23 cellular contexts compared by ENCODE assay signal in genomic region chr19:5900976-5901375, GRCh38. TPM values are rescaled to one million over a fixed set of nuclear protein-coding genes. Genes with fewer than 3 reads are reported as not detected.
DNase-seq lines count a peak whose midpoint lies in the region; ATAC-seq lines count a peak whose summit lies in the region.
"Had no signal": no experiment of that assay in that cellular context is flagged by ENCODE, and none has a peak within 500 bp of the region (broad histone marks: within the 10 kb centered on the region; RNA-seq: fewer than 3 reads in every experiment).

No MANE protein-coding gene starts in this region.

- in situ Hi-C loops in GM23248 (cut with MboI) = no loop called here

- H3K27ac ChIP-seq in GM23248 = no peak overlapping the region; the same call in 1 of the 2 replicates
- H3K27ac ChIP-seq: A549, gastrocnemius medialis, ovary, upper lobe of left lung had no signal

- H3F3A ChIP-seq in GM23248 (ENCODE audit: insufficient read depth) = no peaks in the 10 kb centered on the region

- H3K36me3 ChIP-seq in GM23248 (ENCODE audit: low read depth) (no peaks in the 10 kb centered on the region), H7 (replicated peaks; ENCODE audit: control insufficient read depth, insufficient read depth, low read length) (peaks cover 1% of the 10 kb centered on the region)
- H3K36me3 ChIP-seq: ovary had no signal

- H3K79me2 ChIP-seq in GM23248 (ENCODE audit: insufficient read depth) = peaks cover 67% of the 10 kb centered on the region

- no peaks in the 10 kb centered on the region for H3K27me3 Mint-ChIP-seq in activated CD4-positive, alpha-beta memory T cell treated with anti-CD3 and anti-CD28 coated beads for 36 hours
- H3K27me3 Mint-ChIP-seq in activated CD4-positive, alpha-beta memory T cell treated with anti-CD3 and anti-CD28 coated beads, Interleukin-2, amount 10 ng/mL, durations not matched to agents 7 days and 5 days = no peaks in the 10 kb centered on the region
- H3K27me3 Mint-ChIP-seq in activated naive CD8-positive, alpha-beta T cell treated with anti-CD3 and anti-CD28 coated beads for 36 hours = peaks cover 4% of the 10 kb centered on the region
- peaks cover 0 to 2% (median 0%) of the 10 kb centered on the region in 5 donors for H3K27me3 Mint-ChIP-seq in naive thymus-derived CD8-positive, alpha-beta T cell

- H3K9me3 Mint-ChIP-seq in activated CD4-positive, alpha-beta memory T cell treated with anti-CD3 and anti-CD28 coated beads for 36 hours = no peaks in the 10 kb centered on the region
- no peaks in the 10 kb centered on the region for H3K9me3 Mint-ChIP-seq in activated CD4-positive, alpha-beta memory T cell treated with anti-CD3 and anti-CD28 coated beads, Interleukin-2, amount 10 ng/mL, durations not matched to agents 7 days and 5 days
- no peaks in the 10 kb centered on the region for H3K9me3 Mint-ChIP-seq in activated naive CD8-positive, alpha-beta T cell treated with anti-CD3 and anti-CD28 coated beads for 36 hours
- no peaks in the 10 kb centered on the region for H3K9me3 Mint-ChIP-seq in naive thymus-derived CD8-positive, alpha-beta T cell
- H3K9me3 Mint-ChIP-seq: WTC11 had no signal

- H2AFZ ChIP-seq in GM23248 = no peak overlapping the region

- CTCF ChIA-PET in activated CD4-positive, alpha-beta memory T cell treated with anti-CD3 and anti-CD28 coated beads for 36 hours (lab: Charles Lee) = interaction anchor here (1.8 kb wide), 1 partner anchor 98 kb away, joined by 4 read pairs; no protein-coding TSS in a partner anchor
- CTCF ChIA-PET in activated CD4-positive, alpha-beta memory T cell treated with anti-CD3 and anti-CD28 coated beads, Interleukin-2, amount 10 ng/mL, durations not matched to agents 7 days and 5 days (lab: Charles Lee) = no interaction called here

- H3K27ac Mint-ChIP-seq in activated CD4-positive, alpha-beta memory T cell treated with anti-CD3 and anti-CD28 coated beads for 36 hours = peak overlapping the region; percentile 34
- H3K27ac Mint-ChIP-seq in activated CD4-positive, alpha-beta memory T cell treated with anti-CD3 and anti-CD28 coated beads, Interleukin-2, amount 10 ng/mL, durations not matched to agents 7 days and 5 days = no peak overlapping the region
- peak overlapping the region; percentile 62 for H3K27ac Mint-ChIP-seq in activated naive CD8-positive, alpha-beta T cell treated with anti-CD3 and anti-CD28 coated beads for 36 hours
- H3K27ac Mint-ChIP-seq in naive thymus-derived CD8-positive, alpha-beta T cell = peak overlapping the region in 8 of 10 donors; percentile 26 to 91 (median 54)
- H3K27ac Mint-ChIP-seq: WTC11 had no signal

- 82 to 88% methylated on average over 8 of the region's 8 CpGs for WGBS in GM23248 (ENCODE audit: low coverage in 1 of 2, low lambda C conversion rate in 2 of 2, missing lambda C conversion rate in 2 of 2), 2 experiments

- peaks cover 10% of the 10 kb centered on the region for H3K36me3 Mint-ChIP-seq in activated CD4-positive, alpha-beta memory T cell treated with anti-CD3 and anti-CD28 coated beads for 36 hours
- peaks cover 14% of the 10 kb centered on the region for H3K36me3 Mint-ChIP-seq in activated CD4-positive, alpha-beta memory T cell treated with anti-CD3 and anti-CD28 coated beads, Interleukin-2, amount 10 ng/mL, durations not matched to agents 7 days and 5 days (ENCODE audit: low read depth)
- H3K36me3 Mint-ChIP-seq in activated naive CD8-positive, alpha-beta T cell treated with anti-CD3 and anti-CD28 coated beads for 36 hours = peaks cover 19% of the 10 kb centered on the region
- peaks cover 0 to 23% (median 3%) of the 10 kb centered on the region in 3 donors for H3K36me3 Mint-ChIP-seq in naive thymus-derived CD8-positive, alpha-beta T cell

- peaks cover 23% of the 10 kb centered on the region for H3K4me1 Mint-ChIP-seq in activated CD4-positive, alpha-beta memory T cell treated with anti-CD3 and anti-CD28 coated beads for 36 hours (ENCODE audit: low read depth)
- peaks cover 24% of the 10 kb centered on the region for H3K4me1 Mint-ChIP-seq in activated CD4-positive, alpha-beta memory T cell treated with anti-CD3 and anti-CD28 coated beads, Interleukin-2, amount 10 ng/mL, durations not matched to agents 7 days and 5 days
- peaks cover 24% of the 10 kb centered on the region for H3K4me1 Mint-ChIP-seq in activated naive CD8-positive, alpha-beta T cell treated with anti-CD3 and anti-CD28 coated beads for 36 hours
- peaks cover 15 to 42% (median 30%) of the 10 kb centered on the region in 4 donors for H3K4me1 Mint-ChIP-seq in naive thymus-derived CD8-positive, alpha-beta T cell

- no peaks in the 10 kb centered on the region for H3K9me2 ChIP-seq in GM23248 (ENCODE audit: insufficient read depth)

- no peak overlapping the region for H3K4me3 ChIP-seq in GM23248
- H3K4me3 ChIP-seq in H7 (ENCODE audit: insufficient read depth, low read depth, low read length) = no peak overlapping the region
- H3K4me3 ChIP-seq: A549, gastrocnemius medialis, mucosa of descending colon, ovary, upper lobe of left lung had no signal

- no peak overlapping the region for H3K4me3 Mint-ChIP-seq in activated CD4-positive, alpha-beta memory T cell treated with anti-CD3 and anti-CD28 coated beads for 36 hours
- H3K4me3 Mint-ChIP-seq in activated CD4-positive, alpha-beta memory T cell treated with anti-CD3 and anti-CD28 coated beads, Interleukin-2, amount 10 ng/mL, durations not matched to agents 7 days and 5 days = no peak overlapping the region
- H3K4me3 Mint-ChIP-seq in activated naive CD8-positive, alpha-beta T cell treated with anti-CD3 and anti-CD28 coated beads for 36 hours = no peak overlapping the region
- peak overlapping the region in 8 of 10 donors; percentile 23 to 59 (median 42) for H3K4me3 Mint-ChIP-seq in naive thymus-derived CD8-positive, alpha-beta T cell

- no peaks in the 10 kb centered on the region for H4K20me1 ChIP-seq in GM23248 (ENCODE audit: insufficient read depth)

- POLR2A ChIA-PET in activated CD4-positive, alpha-beta memory T cell treated with anti-CD3 and anti-CD28 coated beads for 36 hours (lab: Charles Lee) = no interaction called here
- POLR2A ChIA-PET in activated CD4-positive, alpha-beta memory T cell treated with anti-CD3 and anti-CD28 coated beads, Interleukin-2, amount 10 ng/mL, durations not matched to agents 7 days and 5 days (lab: Charles Lee) = interaction anchor here (1.0 kb wide), 1 partner anchor 73 kb away, joined by 4 read pairs; no protein-coding TSS in a partner anchor
- POLR2A ChIA-PET in naive thymus-derived CD8-positive, alpha-beta T cell (lab: Charles Lee) = interaction anchor here (0.7 kb wide), 1 partner anchor 21 kb away, joined by 5 read pairs; no protein-coding TSS in a partner anchor

- H3K4me1 ChIP-seq in GM23248 (ENCODE audit: insufficient read depth) = peaks cover 9% of the 10 kb centered on the region

- H3K9me3 ChIP-seq in GM23248 (ENCODE audit: low read depth) = no peaks in the 10 kb centered on the region
- H3K9me3 ChIP-seq: A549, gastrocnemius medialis, mucosa of descending colon, ovary, upper lobe of left lung had no signal

- H3K27me3 ChIP-seq in GM23248 (replicated peaks; ENCODE audit: insufficient read depth) = no peaks in the 10 kb centered on the region
- H3K27me3 ChIP-seq in H7 (ENCODE audit: control insufficient read depth, insufficient read depth, low read length) = no peaks in the 10 kb centered on the region
- H3K27me3 ChIP-seq: gastrocnemius medialis, ovary, upper lobe of left lung had no signal

- ATAC-seq in naive thymus-derived CD8-positive, alpha-beta T cell = no peak
- ATAC-seq: A549; gastrocnemius medialis; mucosa of descending colon; sciatic nerve; stimulated activated naive CD8-positive, alpha-beta T cell treated with anti-CD3 and anti-CD28 coated beads, Interleukin-15, Interleukin-2, amounts not matched to agents 100 U/mL and 50 U/mL, for 24 hours; WTC11 had no signal

- intact Hi-C loops in activated CD4-positive, alpha-beta memory T cell treated with anti-CD3 and anti-CD28 coated beads for 36 hours (cut with micrococcal nuclease) = loop anchor here (5.0 kb wide), 1 partner anchor 211 kb away; the partner anchor contains the start of gene RFX2

- H3K9ac ChIP-seq in GM23248 = 0 out of 2 replicates have a peak overlapping the region, but pooled peaks have one; percentile 25

- H3K4me2 ChIP-seq in GM23248 (ENCODE audit: unreplicated experiment) = no peak overlapping the region
- H3K4me2 ChIP-seq: A549 had no signal

- no peak for DNase-seq in activated CD4-positive, alpha-beta memory T cell treated with anti-CD3 and anti-CD28 coated beads for 36 hours
- no peak for DNase-seq in activated CD4-positive, alpha-beta memory T cell treated with anti-CD3 and anti-CD28 coated beads, Interleukin-2, amount 10 ng/mL, durations not matched to agents 7 days and 5 days
- peak; percentile 57 for DNase-seq in GM23248
- no peak for DNase-seq in activated naive CD8-positive, alpha-beta T cell treated with anti-CD3 and anti-CD28 coated beads for 36 hours
- DNase-seq in naive thymus-derived CD8-positive, alpha-beta T cell = no peak
- DNase-seq in NCI-H510A (lab: John Stamatoyannopoulos, UW) = no peak
- no peak for DNase-seq in 8988T
- DNase-seq in H7 = no peak
- DNase-seq: dermis blood vessel endothelial cell; erythroblast; gastrocnemius medialis; mucosa of descending colon; NCI-H1092 treated with DMSO at 0.1 percent for 48 hours; NCI-H2107; NCI-H524 treated with DMSO at 0.1 percent for 48 hours; ovary; SHP77 treated with DMSO at 0.1 percent for 48 hours; stimulated activated naive CD8-positive, alpha-beta T cell treated with anti-CD3 and anti-CD28 coated beads, Interleukin-15, Interleukin-2, amounts not matched to agents 100 U/mL and 50 U/mL, for 24 hours; upper lobe of left lung had no signal

RNA-seq across cellular contexts. Expression of gene NDUFA11, which starts 2.6 kb away (rescaled TPM):
- 100 to 1,000 TPM; 224 to 226 TPM for total RNA-seq in activated CD4-positive, alpha-beta memory T cell treated with anti-CD3 and anti-CD28 coated beads for 36 hours
- total RNA-seq in activated CD4-positive, alpha-beta memory T cell treated with anti-CD3 and anti-CD28 coated beads, Interleukin-2, amount 10 ng/mL, durations not matched to agents 7 days and 5 days = 100 to 1,000 TPM; 217 to 220 TPM
- 215 and 231 TPM in 2 replicates for total RNA-seq in GM23248 (2014; rRNA removed; shearing (Covaris generic))
- polyA plus RNA-seq in GM23248 (2016; fragmentation: Nextera tagmentation; extraction: Ambion mirVana) = 585 and 588 TPM in 2 replicates
- total RNA-seq in activated naive CD8-positive, alpha-beta T cell treated with anti-CD3 and anti-CD28 coated beads for 36 hours = 100 to 1,000 TPM; 244 to 255 TPM
- 100 to 1,000 TPM; 116 to 131 TPM for total RNA-seq in naive thymus-derived CD8-positive, alpha-beta T cell
- polyA plus RNA-seq in naive thymus-derived CD8-positive, alpha-beta T cell = 100 to 1,000 TPM; 374 to 404 (median 395) TPM
- 181 and 244 TPM in 2 replicates for total RNA-seq in H7 (2014; rRNA removed; shearing (Covaris generic))

RNA-seq across cellular contexts. Expression of gene VMAC, which starts 3.7 kb away (rescaled TPM):
- 1 to 10 TPM; 2.9 to 3.3 TPM for total RNA-seq in activated CD4-positive, alpha-beta memory T cell treated with anti-CD3 and anti-CD28 coated beads for 36 hours
- total RNA-seq in activated CD4-positive, alpha-beta memory T cell treated with anti-CD3 and anti-CD28 coated beads, Interleukin-2, amount 10 ng/mL, durations not matched to agents 7 days and 5 days = 1 to 10 TPM; 7.6 to 7.9 TPM
- total RNA-seq in GM23248 (2014; rRNA removed; shearing (Covaris generic)) = 3.8 and 4.4 TPM in 2 replicates
- 1.8 and 2.1 TPM in 2 replicates for polyA plus RNA-seq in GM23248 (2016; fragmentation: Nextera tagmentation; extraction: Ambion mirVana)
- total RNA-seq in activated naive CD8-positive, alpha-beta T cell treated with anti-CD3 and anti-CD28 coated beads for 36 hours = 1 to 10 TPM; 1.4 to 1.9 TPM
- total RNA-seq in naive thymus-derived CD8-positive, alpha-beta T cell = 10 to 100 TPM; 32.7 to 34.5 TPM
- 1 to 10 TPM; 6.2 to 8.4 (median 7.0) TPM for polyA plus RNA-seq in naive thymus-derived CD8-positive, alpha-beta T cell
- 2.1 and 3.5 TPM in 2 replicates for total RNA-seq in H7 (2014; rRNA removed; shearing (Covaris generic))

RNA-seq across cellular contexts. Expression of gene CAPS, which starts 13.1 kb away (rescaled TPM):
- 1 to 10 TPM; 3.7 to 3.9 TPM for total RNA-seq in activated CD4-positive, alpha-beta memory T cell treated with anti-CD3 and anti-CD28 coated beads for 36 hours
- 10 to 100 TPM; 11.8 to 12.5 TPM for total RNA-seq in activated CD4-positive, alpha-beta memory T cell treated with anti-CD3 and anti-CD28 coated beads, Interleukin-2, amount 10 ng/mL, durations not matched to agents 7 days and 5 days
- total RNA-seq in GM23248 (2014; rRNA removed; shearing (Covaris generic)) = 5.1 and 16.1 TPM in 2 replicates
- polyA plus RNA-seq in GM23248 (2016; fragmentation: Nextera tagmentation; extraction: Ambion mirVana) = 6.7 and 7.0 TPM in 2 replicates
- total RNA-seq in activated naive CD8-positive, alpha-beta T cell treated with anti-CD3 and anti-CD28 coated beads for 36 hours = 1 to 10 TPM; 1.9 to 2.6 TPM
- 10 to 100 TPM; 55.9 to 58.3 TPM for total RNA-seq in naive thymus-derived CD8-positive, alpha-beta T cell
- polyA plus RNA-seq in naive thymus-derived CD8-positive, alpha-beta T cell = 1 to 10 TPM; 1.3 to 2.8 (median 2.0) TPM
- 2.2 and 2.7 TPM in 2 replicates for total RNA-seq in H7 (2014; rRNA removed; shearing (Covaris generic))

RNA-seq across cellular contexts. Expression of gene FUT5, which starts 30.6 kb away (rescaled TPM):
- under 1 TPM; 0.15 to 0.24 TPM for total RNA-seq in activated CD4-positive, alpha-beta memory T cell treated with anti-CD3 and anti-CD28 coated beads for 36 hours
- under 1 TPM in 1 of 2 experiments, not detected in 1; 0.23 TPM for total RNA-seq in activated CD4-positive, alpha-beta memory T cell treated with anti-CD3 and anti-CD28 coated beads, Interleukin-2, amount 10 ng/mL, durations not matched to agents 7 days and 5 days
- not detected in 2 replicates for total RNA-seq in GM23248 (2014; rRNA removed; shearing (Covaris generic))
- not detected in 2 replicates for polyA plus RNA-seq in GM23248 (2016; fragmentation: Nextera tagmentation; extraction: Ambion mirVana)
- not detected for total RNA-seq in activated naive CD8-positive, alpha-beta T cell treated with anti-CD3 and anti-CD28 coated beads for 36 hours
- under 1 TPM; 0.34 to 0.38 TPM for total RNA-seq in naive thymus-derived CD8-positive, alpha-beta T cell
- polyA plus RNA-seq in naive thymus-derived CD8-positive, alpha-beta T cell = under 1 TPM in 1 of 3 donors, not detected in 2; 0.10 TPM
- total RNA-seq in H7 (2014; rRNA removed; shearing (Covaris generic)) = 0.18 TPM in 1 of 2 replicates, not detected in the other
- total RNA-seq: dermis blood vessel endothelial cell; gastrocnemius medialis; mucosa of descending colon; T-helper 2 cell treated with Interferon-gamma antibody and Interleukin-4, amounts not matched to agents 100 ng/mL and 5 ng/mL, for 36 hours; upper lobe of left lung had no signal
- polyA plus RNA-seq: ovary had no signal

RNA-seq across cellular contexts. Expression of gene FUT3, which starts 49.7 kb away (rescaled TPM):
- not detected for total RNA-seq in activated CD4-positive, alpha-beta memory T cell treated with anti-CD3 and anti-CD28 coated beads for 36 hours
- not detected for total RNA-seq in activated CD4-positive, alpha-beta memory T cell treated with anti-CD3 and anti-CD28 coated beads, Interleukin-2, amount 10 ng/mL, durations not matched to agents 7 days and 5 days
- total RNA-seq in GM23248 (2014; rRNA removed; shearing (Covaris generic)) = not detected in 2 replicates
- polyA plus RNA-seq in GM23248 (2016; fragmentation: Nextera tagmentation; extraction: Ambion mirVana) = not detected in 2 replicates
- total RNA-seq in activated naive CD8-positive, alpha-beta T cell treated with anti-CD3 and anti-CD28 coated beads for 36 hours = not detected
- total RNA-seq in naive thymus-derived CD8-positive, alpha-beta T cell = under 1 TPM in 1 of 2 experiments, not detected in 1; 0.16 TPM
- polyA plus RNA-seq in naive thymus-derived CD8-positive, alpha-beta T cell = not detected
- total RNA-seq in H7 (2014; rRNA removed; shearing (Covaris generic)) = not detected in 2 replicates
- total RNA-seq: dermis blood vessel endothelial cell; sciatic nerve; T-helper 2 cell treated with Interferon-gamma antibody and Interleukin-4, amounts not matched to agents 100 ng/mL and 5 ng/mL, for 36 hours had no signal

Comparison
In these comparisons a context has a peak if more than half of its experiments do, and no peak if none do; other contexts are left out.
1. H3K4me3 Mint-ChIP-seq: peak in naive thymus-derived CD8-positive, alpha-beta T cell (8 of 10); none in activated CD4-positive, alpha-beta memory T cell treated with anti-CD3 and anti-CD28 coated beads for 36 hours (single experiment), activated CD4-positive, alpha-beta memory T cell treated with anti-CD3 and anti-CD28 coated beads, Interleukin-2, amount 10 ng/mL, durations not matched to agents 7 days and 5 days (single experiment) and activated naive CD8-positive, alpha-beta T cell treated with anti-CD3 and anti-CD28 coated beads for 36 hours (single experiment).